Comparison of ENCODE assay signal across 1 cellular context in the genomic region with DNA sequence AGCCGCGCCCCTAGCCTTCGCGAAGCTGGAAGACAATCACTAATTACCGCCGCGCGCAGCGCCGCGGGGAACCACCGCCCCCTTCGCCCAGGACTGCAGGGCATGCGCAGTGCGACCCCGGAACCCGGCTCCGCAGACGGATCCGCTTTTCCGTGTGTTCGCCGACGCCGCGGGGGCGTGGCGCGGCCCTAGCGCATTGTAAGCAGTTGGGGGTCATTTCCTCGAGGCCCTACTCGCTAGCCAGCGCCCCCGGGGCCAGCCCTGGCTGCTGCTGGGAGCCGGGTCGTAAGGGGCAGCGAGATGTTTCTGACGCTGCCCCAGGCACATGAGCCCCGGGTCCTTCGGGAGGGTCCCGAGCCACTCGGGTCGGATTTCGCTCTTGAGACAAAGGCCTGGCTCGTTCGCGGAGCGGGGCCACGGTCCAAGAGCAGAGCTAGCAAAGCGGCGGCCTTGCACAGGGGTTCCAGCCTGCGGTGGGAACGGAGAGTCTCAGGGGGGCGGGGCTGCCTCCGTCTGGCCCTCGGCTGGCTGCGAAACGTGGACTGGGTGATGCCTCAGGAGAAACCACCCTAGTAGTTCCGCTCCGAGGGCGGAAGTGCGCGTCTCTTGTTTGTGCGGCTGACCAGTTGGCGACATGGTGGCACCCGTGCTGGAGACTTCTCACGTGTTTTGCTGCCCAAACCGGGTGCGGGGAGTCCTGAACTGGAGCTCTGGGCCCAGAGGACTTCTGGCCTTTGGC.
TF ChIP-seq lines count a peak whose summit lies in the region.

A gene with protein sequence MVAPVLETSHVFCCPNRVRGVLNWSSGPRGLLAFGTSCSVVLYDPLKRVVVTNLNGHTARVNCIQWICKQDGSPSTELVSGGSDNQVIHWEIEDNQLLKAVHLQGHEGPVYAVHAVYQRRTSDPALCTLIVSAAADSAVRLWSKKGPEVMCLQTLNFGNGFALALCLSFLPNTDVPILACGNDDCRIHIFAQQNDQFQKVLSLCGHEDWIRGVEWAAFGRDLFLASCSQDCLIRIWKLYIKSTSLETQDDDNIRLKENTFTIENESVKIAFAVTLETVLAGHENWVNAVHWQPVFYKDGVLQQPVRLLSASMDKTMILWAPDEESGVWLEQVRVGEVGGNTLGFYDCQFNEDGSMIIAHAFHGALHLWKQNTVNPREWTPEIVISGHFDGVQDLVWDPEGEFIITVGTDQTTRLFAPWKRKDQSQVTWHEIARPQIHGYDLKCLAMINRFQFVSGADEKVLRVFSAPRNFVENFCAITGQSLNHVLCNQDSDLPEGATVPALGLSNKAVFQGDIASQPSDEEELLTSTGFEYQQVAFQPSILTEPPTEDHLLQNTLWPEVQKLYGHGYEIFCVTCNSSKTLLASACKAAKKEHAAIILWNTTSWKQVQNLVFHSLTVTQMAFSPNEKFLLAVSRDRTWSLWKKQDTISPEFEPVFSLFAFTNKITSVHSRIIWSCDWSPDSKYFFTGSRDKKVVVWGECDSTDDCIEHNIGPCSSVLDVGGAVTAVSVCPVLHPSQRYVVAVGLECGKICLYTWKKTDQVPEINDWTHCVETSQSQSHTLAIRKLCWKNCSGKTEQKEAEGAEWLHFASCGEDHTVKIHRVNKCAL (plus strand): TSS at position 600 of the 739 bp plus-strand sequence. CDS start 35 bp downstream, at position 635.
A gene with protein sequence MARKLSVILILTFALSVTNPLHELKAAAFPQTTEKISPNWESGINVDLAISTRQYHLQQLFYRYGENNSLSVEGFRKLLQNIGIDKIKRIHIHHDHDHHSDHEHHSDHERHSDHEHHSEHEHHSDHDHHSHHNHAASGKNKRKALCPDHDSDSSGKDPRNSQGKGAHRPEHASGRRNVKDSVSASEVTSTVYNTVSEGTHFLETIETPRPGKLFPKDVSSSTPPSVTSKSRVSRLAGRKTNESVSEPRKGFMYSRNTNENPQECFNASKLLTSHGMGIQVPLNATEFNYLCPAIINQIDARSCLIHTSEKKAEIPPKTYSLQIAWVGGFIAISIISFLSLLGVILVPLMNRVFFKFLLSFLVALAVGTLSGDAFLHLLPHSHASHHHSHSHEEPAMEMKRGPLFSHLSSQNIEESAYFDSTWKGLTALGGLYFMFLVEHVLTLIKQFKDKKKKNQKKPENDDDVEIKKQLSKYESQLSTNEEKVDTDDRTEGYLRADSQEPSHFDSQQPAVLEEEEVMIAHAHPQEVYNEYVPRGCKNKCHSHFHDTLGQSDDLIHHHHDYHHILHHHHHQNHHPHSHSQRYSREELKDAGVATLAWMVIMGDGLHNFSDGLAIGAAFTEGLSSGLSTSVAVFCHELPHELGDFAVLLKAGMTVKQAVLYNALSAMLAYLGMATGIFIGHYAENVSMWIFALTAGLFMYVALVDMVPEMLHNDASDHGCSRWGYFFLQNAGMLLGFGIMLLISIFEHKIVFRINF (minus strand): TSS at position 41 of the 739 bp plus-strand sequence. CDS start 2,333 bp downstream, outside the sequence.

TF ChIP-seq in K562, 482 proteins besides CTCF, POLR2A, EP300 and RAD21 (continued from another document):
- no peak for TF ChIP-seq MAFF (IDR thresholded peaks at IDR 0.05; ENCODE audit: low read length)
- TF ChIP-seq, protein P1, sequence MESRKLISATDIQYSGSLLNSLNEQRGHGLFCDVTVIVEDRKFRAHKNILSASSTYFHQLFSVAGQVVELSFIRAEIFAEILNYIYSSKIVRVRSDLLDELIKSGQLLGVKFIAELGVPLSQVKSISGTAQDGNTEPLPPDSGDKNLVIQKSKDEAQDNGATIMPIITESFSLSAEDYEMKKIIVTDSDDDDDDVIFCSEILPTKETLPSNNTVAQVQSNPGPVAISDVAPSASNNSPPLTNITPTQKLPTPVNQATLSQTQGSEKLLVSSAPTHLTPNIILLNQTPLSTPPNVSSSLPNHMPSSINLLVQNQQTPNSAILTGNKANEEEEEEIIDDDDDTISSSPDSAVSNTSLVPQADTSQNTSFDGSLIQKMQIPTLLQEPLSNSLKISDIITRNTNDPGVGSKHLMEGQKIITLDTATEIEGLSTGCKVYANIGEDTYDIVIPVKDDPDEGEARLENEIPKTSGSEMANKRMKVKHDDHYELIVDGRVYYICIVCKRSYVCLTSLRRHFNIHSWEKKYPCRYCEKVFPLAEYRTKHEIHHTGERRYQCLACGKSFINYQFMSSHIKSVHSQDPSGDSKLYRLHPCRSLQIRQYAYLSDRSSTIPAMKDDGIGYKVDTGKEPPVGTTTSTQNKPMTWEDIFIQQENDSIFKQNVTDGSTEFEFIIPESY (CRISPR knock-in tag; IDR thresholded peaks at IDR 0.05), result no peak
- TF ChIP-seq MTA2 (IDR thresholded peaks at IDR 0.05; ENCODE audit: low read depth), result no peak
- TF ChIP-seq ZNF79 (CRISPR knock-in tag; IDR thresholded peaks at IDR 0.05; ENCODE audit: low read depth), result no peak
- TF ChIP-seq, protein P2, sequence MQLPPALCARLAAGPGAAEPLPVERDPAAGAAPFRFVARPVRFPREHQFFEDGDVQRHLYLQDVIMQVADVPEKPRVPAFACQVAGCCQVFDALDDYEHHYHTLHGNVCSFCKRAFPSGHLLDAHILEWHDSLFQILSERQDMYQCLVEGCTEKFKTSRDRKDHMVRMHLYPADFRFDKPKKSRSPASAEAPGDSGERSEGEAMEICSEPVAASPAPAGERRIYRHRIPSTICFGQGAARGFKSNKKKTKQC (CRISPR knock-in tag; IDR thresholded peaks at IDR 0.05), result peak; percentile 40
- TF ChIP-seq HDAC1 (IDR thresholded peaks at IDR 0.05), result peak in 1 of 2 experiments; percentile 99; a peak in 2 of 4 replicates
- TF ChIP-seq SLC30A9 (CRISPR knock-in tag; IDR thresholded peaks at IDR 0.05), result no peak
- TF ChIP-seq ELF2 (CRISPR knock-in tag; IDR thresholded peaks at IDR 0.05), result peak; percentile 87
- peak; percentile 96 for TF ChIP-seq RBFOX2 (IDR thresholded peaks at IDR 0.05; ENCODE audit: low read depth, low read length)
- TF ChIP-seq SMAD1 (IDR thresholded peaks at IDR 0.05; ENCODE audit: low read depth, low read length, partially characterized antibody), result peak; percentile 66
- TF ChIP-seq ZNF778 (CRISPR knock-in tag; IDR thresholded peaks at IDR 0.05), result no peak
- TF ChIP-seq ZNF408 (CRISPR knock-in tag; IDR thresholded peaks at IDR 0.05; ENCODE audit: low read depth), result no peak
- no peak for TF ChIP-seq ZNF354B (CRISPR knock-in tag; IDR thresholded peaks at IDR 0.05)
- TF ChIP-seq POLR2AphosphoS2 (IDR thresholded peaks at IDR 0.05; ENCODE audit: low read length), result no peak
- TF ChIP-seq, protein P3, sequence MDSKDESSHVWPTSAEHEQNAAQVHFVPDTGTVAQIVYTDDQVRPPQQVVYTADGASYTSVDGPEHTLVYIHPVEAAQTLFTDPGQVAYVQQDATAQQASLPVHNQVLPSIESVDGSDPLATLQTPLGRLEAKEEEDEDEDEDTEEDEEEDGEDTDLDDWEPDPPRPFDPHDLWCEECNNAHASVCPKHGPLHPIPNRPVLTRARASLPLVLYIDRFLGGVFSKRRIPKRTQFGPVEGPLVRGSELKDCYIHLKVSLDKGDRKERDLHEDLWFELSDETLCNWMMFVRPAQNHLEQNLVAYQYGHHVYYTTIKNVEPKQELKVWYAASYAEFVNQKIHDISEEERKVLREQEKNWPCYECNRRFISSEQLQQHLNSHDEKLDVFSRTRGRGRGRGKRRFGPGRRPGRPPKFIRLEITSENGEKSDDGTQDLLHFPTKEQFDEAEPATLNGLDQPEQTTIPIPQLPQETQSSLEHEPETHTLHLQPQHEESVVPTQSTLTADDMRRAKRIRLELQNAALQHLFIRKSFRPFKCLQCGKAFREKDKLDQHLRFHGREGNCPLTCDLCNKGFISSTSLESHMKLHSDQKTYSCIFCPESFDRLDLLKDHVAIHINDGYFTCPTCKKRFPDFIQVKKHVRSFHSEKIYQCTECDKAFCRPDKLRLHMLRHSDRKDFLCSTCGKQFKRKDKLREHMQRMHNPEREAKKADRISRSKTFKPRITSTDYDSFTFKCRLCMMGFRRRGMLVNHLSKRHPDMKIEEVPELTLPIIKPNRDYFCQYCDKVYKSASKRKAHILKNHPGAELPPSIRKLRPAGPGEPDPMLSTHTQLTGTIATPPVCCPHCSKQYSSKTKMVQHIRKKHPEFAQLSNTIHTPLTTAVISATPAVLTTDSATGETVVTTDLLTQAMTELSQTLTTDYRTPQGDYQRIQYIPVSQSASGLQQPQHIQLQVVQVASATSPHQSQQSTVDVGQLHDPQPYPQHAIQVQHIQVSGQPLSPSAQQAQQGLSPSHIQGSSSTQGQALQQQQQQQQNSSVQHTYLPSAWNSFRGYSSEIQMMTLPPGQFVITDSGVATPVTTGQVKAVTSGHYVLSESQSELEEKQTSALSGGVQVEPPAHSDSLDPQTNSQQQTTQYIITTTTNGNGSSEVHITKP (IDR thresholded peaks at IDR 0.05; ENCODE audit: partially characterized antibody), result no peak
- TF ChIP-seq, protein P4, sequence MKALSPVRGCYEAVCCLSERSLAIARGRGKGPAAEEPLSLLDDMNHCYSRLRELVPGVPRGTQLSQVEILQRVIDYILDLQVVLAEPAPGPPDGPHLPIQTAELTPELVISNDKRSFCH (CRISPR knock-in tag; IDR thresholded peaks at IDR 0.05), result no peak
- TF ChIP-seq, protein P4 (tag; IDR thresholded peaks at IDR 0.05), result 0 out of 2 replicates have a peak, but pooled peaks have one; percentile 65
- TF ChIP-seq, protein P5, sequence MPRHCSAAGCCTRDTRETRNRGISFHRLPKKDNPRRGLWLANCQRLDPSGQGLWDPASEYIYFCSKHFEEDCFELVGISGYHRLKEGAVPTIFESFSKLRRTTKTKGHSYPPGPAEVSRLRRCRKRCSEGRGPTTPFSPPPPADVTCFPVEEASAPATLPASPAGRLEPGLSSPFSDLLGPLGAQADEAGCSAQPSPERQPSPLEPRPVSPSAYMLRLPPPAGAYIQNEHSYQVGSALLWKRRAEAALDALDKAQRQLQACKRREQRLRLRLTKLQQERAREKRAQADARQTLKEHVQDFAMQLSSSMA (CRISPR knock-in tag; IDR thresholded peaks at IDR 0.05), result no peak
- TF ChIP-seq POLR2AphosphoS5 (IDR thresholded peaks at IDR 0.05; ENCODE audit: control insufficient read depth, insufficient read depth, low read depth, low read length), result peak; percentile 75; the same call in 1 of the 2 replicates
- peak; percentile 63 for TF ChIP-seq SMAD4 (CRISPR knock-in tag; conservative IDR thresholded peaks at IDR 0.05)
- TF ChIP-seq MAFK (IDR thresholded peaks at IDR 0.05; ENCODE audit: low read length), result 0 out of 2 replicates have a peak, but pooled peaks have one; percentile 11
- TF ChIP-seq ZNF316 (IDR thresholded peaks at IDR 0.05), result no peak
- no peak for TF ChIP-seq ZNF696 (CRISPR knock-in tag; conservative IDR thresholded peaks at IDR 0.05)
- TF ChIP-seq POLR2H (tag; IDR thresholded peaks at IDR 0.05; ENCODE audit: low read depth), result no peak
- TF ChIP-seq HDAC6 (IDR thresholded peaks at IDR 0.05; ENCODE audit: low read depth, low read length), result no peak
- TF ChIP-seq MEIS2 (IDR thresholded peaks at IDR 0.05; ENCODE audit: partially characterized antibody), result peak; percentile 82
- peak; percentile 92 for TF ChIP-seq EGR1 (conservative IDR thresholded peaks at IDR 0.05)
- TF ChIP-seq, protein P6, sequence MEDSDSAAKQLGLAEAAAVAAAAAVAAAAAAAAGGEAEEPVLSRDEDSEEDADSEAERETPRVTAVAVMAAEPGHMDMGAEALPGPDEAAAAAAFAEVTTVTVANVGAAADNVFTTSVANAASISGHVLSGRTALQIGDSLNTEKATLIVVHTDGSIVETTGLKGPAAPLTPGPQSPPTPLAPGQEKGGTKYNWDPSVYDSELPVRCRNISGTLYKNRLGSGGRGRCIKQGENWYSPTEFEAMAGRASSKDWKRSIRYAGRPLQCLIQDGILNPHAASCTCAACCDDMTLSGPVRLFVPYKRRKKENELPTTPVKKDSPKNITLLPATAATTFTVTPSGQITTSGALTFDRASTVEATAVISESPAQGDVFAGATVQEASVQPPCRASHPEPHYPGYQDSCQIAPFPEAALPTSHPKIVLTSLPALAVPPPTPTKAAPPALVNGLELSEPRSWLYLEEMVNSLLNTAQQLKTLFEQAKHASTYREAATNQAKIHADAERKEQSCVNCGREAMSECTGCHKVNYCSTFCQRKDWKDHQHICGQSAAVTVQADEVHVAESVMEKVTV (CRISPR knock-in tag; IDR thresholded peaks at IDR 0.05), result 0 out of 2 replicates have a peak, but pooled peaks have one; percentile 5
- TF ChIP-seq ZNF197 (CRISPR knock-in tag; IDR thresholded peaks at IDR 0.05; ENCODE audit: low read depth), result no peak
- TF ChIP-seq, protein P7, sequence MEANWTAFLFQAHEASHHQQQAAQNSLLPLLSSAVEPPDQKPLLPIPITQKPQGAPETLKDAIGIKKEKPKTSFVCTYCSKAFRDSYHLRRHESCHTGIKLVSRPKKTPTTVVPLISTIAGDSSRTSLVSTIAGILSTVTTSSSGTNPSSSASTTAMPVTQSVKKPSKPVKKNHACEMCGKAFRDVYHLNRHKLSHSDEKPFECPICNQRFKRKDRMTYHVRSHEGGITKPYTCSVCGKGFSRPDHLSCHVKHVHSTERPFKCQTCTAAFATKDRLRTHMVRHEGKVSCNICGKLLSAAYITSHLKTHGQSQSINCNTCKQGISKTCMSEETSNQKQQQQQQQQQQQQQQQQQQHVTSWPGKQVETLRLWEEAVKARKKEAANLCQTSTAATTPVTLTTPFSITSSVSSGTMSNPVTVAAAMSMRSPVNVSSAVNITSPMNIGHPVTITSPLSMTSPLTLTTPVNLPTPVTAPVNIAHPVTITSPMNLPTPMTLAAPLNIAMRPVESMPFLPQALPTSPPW (CRISPR knock-in tag; IDR thresholded peaks at IDR 0.05), result peak; percentile 86
